ENCODE assay signal across 17 cellular contexts in the genomic region with DNA sequence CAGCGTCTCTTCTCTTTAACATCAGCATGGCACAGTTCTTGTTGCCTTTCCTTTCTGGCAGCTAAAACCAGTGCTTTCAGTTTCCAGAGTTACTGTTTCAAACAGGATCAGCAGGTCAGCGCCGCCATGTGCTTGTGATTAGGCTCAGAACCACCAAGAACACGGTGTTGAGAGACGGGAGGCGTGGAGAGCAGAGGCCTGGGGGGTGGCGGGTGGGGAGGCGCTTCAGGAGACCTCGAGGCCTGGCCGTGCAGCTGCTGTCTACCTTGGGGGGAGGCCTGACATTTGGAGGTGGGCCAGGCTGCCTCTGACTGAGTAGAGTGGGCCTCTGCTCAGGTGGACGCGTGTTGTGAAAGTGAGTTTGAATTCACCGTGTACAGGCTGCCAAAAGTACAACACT.
"Had no signal": no experiment of that assay in that cellular context is flagged by ENCODE, and none has a peak within 500 bp of the region (broad histone marks: within the 10 kb centered on the region; RNA-seq: fewer than 3 reads in every experiment).

No MANE protein-coding gene starts in this region.

- H3K27ac Mint-ChIP-seq: activated B cell treated with CpG ODN at 0.5 μM for 24 hours; activated CD8-positive, alpha-beta T cell treated with anti-CD3 and anti-CD28 coated beads for 36 hours; activated naive CD8-positive, alpha-beta T cell; T-cell had no signal

- H3K9me3 Mint-ChIP-seq: activated B cell treated with CpG ODN at 0.5 μM for 24 hours; activated CD8-positive, alpha-beta T cell treated with anti-CD3 and anti-CD28 coated beads for 36 hours; T-cell had no signal

- H3K4me3 ChIP-seq: coronary artery, left lung, sigmoid colon, SK-N-MC, tibial nerve, uterus had no signal

- H3K4me1 ChIP-seq: left lung, parathyroid adenoma, sigmoid colon had no signal

- DNase-seq: activated B cell treated with CpG ODN at 0.5 μM for 24 hours; activated CD4-positive, alpha-beta T cell treated with anti-CD3 and anti-CD28 coated beads for 48 hours; activated CD8-positive, alpha-beta T cell treated with anti-CD3 and anti-CD28 coated beads for 36 hours; activated gamma-delta T cell; amniotic stem cell; caudate nucleus; foreskin keratinocyte; left lung; sigmoid colon; stimulated activated naive CD4-positive, alpha-beta T cell; T-cell; uterus had no signal

- ATAC-seq: activated CD8-positive, alpha-beta T cell treated with anti-CD3 and anti-CD28 coated beads for 36 hours; foreskin keratinocyte; left lung; T-cell had no signal

- H3K27me3 ChIP-seq: foreskin keratinocyte, left lung, sigmoid colon, tibial nerve, uterus had no signal

- H3K27ac ChIP-seq: coronary artery, foreskin keratinocyte, left lung, parathyroid adenoma, sigmoid colon, SK-N-MC, tibial nerve, uterus had no signal

- H3K36me3 ChIP-seq: uterus had no signal

- H3K27me3 Mint-ChIP-seq: activated B cell treated with CpG ODN at 0.5 μM for 24 hours; activated CD8-positive, alpha-beta T cell treated with anti-CD3 and anti-CD28 coated beads for 36 hours; activated naive CD8-positive, alpha-beta T cell; T-cell had no signal

- H3K9me3 ChIP-seq: left lung, sigmoid colon, tibial nerve, uterus had no signal

- H3K4me3 Mint-ChIP-seq: activated B cell treated with CpG ODN at 0.5 μM for 24 hours; activated CD8-positive, alpha-beta T cell treated with anti-CD3 and anti-CD28 coated beads for 36 hours; activated naive CD8-positive, alpha-beta T cell; T-cell had no signal
